Comparison of ENCODE assay signal across 8 cellular contexts in the genomic region with DNA sequence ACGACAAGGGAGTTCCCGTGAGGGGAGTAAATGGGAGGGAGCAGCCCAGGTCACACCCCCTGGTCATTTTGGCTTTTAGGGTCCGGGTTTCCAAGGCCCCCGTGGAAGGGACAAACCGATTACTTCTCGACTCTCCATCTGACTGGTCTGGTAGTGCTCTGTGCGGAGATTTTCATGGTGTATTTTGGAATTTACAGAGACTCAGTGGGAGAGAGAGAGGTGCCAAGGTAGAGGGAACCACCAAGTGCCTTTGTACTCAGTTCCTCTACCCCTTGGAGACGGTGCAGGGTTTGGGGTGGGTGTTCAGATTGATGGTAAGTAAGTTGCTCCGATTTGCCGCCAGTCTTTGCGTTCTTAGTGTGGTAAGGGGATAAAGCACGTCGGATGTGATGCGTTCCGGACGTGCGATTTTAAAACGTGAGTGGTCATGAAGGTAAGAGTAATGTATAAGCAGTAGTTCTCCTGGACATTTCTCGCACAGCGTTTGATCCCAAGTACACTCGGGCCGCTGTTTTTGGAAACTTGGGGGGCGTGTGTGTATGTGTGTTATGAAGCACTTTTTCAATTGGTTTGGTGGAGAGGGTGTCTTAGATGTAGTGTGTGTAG. TPM values are rescaled to one million over a fixed set of nuclear protein-coding genes. Genes with fewer than 3 reads are reported as not detected.
DNase-seq lines count a peak whose midpoint lies in the region; ATAC-seq and TF ChIP-seq lines count a peak whose summit lies in the region.

No MANE protein-coding gene starts in this region.

- peak; percentile 1 for ATAC-seq in CD8-positive, alpha-beta T cell
- ATAC-seq in GM21515 (IDR thresholded peaks at IDR 0.05; ENCODE audit: unreplicated experiment): peak; percentile 24

- intact Hi-C loops in CD8-positive, alpha-beta T cell (cut with DNase I, micrococcal nuclease): loop anchor here (1.0 to 10.0 kb wide), 16 partner anchors 89 to 1625 kb away; a partner anchor contains a TSS

- no peak for TF ChIP-seq CTCF in CD8-positive, alpha-beta T cell (IDR thresholded peaks at IDR 0.05)
- no peak for TF ChIP-seq CTCF in mesothelial cell of epicardium (IDR thresholded peaks at IDR 0.05; ENCODE audit: unreplicated experiment)

- DNase-seq in CD8-positive, alpha-beta T cell: peak in 5 of 7 experiments; percentile 9 to 65 (median 29)
- peak; percentile 3 to 13 for DNase-seq in activated CD4-positive, alpha-beta T cell treated with anti-CD3 and anti-CD28 coated beads for 24 hours (ENCODE audit: low read depth in 2 of 2)
- DNase-seq in mesothelial cell of epicardium (ENCODE audit: low spot score in 2 of 2, unreplicated experiment in 2 of 2) (no peak), hippocampal formation (lab: John Stamatoyannopoulos, UW) (no peak)
- DNase-seq in stimulated activated naive CD4-positive, alpha-beta T cell (lab: John Stamatoyannopoulos, UW): peak in 5 of 6 experiments; percentile 20 to 79 (median 42)

- peak overlapping the region; percentile 74 for H3K4me3 ChIP-seq in CD8-positive, alpha-beta T cell (ENCODE audit: low read depth, low read length)
- peak overlapping the region; percentile 86 for H3K4me3 ChIP-seq in ectodermal cell (ENCODE audit: insufficient read depth, low read depth, low read length)

- peak overlapping the region; percentile 99 for H3K4me3 Mint-ChIP-seq in CD8-positive, alpha-beta T cell
- peak overlapping the region; percentile 89 for H3K4me3 Mint-ChIP-seq in mesothelial cell of epicardium

- no peaks in the 10 kb centered on the region for H3K9me3 Mint-ChIP-seq in CD8-positive, alpha-beta T cell
- H3K9me3 Mint-ChIP-seq in mesothelial cell of epicardium: no peaks in the 10 kb centered on the region

- POLR2A ChIA-PET in CD8-positive, alpha-beta T cell (lab: Charles Lee): interaction anchor here (0.7 to 1.5 kb wide), 4 partner anchors 9 to 186 kb away, joined by 3 to 7 read pairs (median 3); no protein-coding TSS in a partner anchor

- H3K4me1 ChIP-seq in CD8-positive, alpha-beta T cell (ENCODE audit: insufficient read depth, low read length): peaks cover 35% of the 10 kb centered on the region
- H3K4me1 ChIP-seq in ectodermal cell (ENCODE audit: control insufficient read depth, insufficient read depth, low read length): peaks cover 6% of the 10 kb centered on the region

- peaks cover 16% of the 10 kb centered on the region for H3K36me3 Mint-ChIP-seq in CD8-positive, alpha-beta T cell
- H3K36me3 Mint-ChIP-seq in mesothelial cell of epicardium: no peaks in the 10 kb centered on the region

- CTCF ChIA-PET in CD8-positive, alpha-beta T cell (lab: Charles Lee): no interaction called here

- peaks cover 53% of the 10 kb centered on the region for H3K4me1 Mint-ChIP-seq in CD8-positive, alpha-beta T cell (ENCODE audit: low read depth)
- H3K4me1 Mint-ChIP-seq in mesothelial cell of epicardium: peaks cover 47% of the 10 kb centered on the region

- no peaks in the 10 kb centered on the region for H3K9me3 ChIP-seq in CD8-positive, alpha-beta T cell (ENCODE audit: low read length)
- no peaks in the 10 kb centered on the region for H3K9me3 ChIP-seq in KOPT-K1 (ENCODE audit: insufficient read depth, low read length, poor library complexity, severe bottlenecking)
- no peaks in the 10 kb centered on the region for H3K9me3 ChIP-seq in ectodermal cell (ENCODE audit: control insufficient read depth, low read length)

- H3K27ac Mint-ChIP-seq in CD8-positive, alpha-beta T cell: peak overlapping the region; percentile 100
- H3K27ac Mint-ChIP-seq in mesothelial cell of epicardium: peak overlapping the region; percentile 96

- H3K27ac ChIP-seq in CD8-positive, alpha-beta T cell (ENCODE audit: low read depth, low read length): peak overlapping the region; percentile 93
- H3K27ac ChIP-seq in KOPT-K1 (ENCODE audit: low read depth, low read length, poor library complexity, severe bottlenecking): peak overlapping the region; percentile 80
- peak overlapping the region; percentile 97 for H3K27ac ChIP-seq in ectodermal cell (ENCODE audit: insufficient read depth, low read depth, low read length, poor library complexity, severe bottlenecking)

- WGBS in ectodermal cell, 2 experiments: 0% methylated on average over 23 of the region's 23 CpGs

- no peaks in the 10 kb centered on the region for H3K36me3 ChIP-seq in CD8-positive, alpha-beta T cell (ENCODE audit: insufficient read depth, low read length)
- H3K36me3 ChIP-seq in KOPT-K1 (ENCODE audit: insufficient read depth, low read length) (no peaks in the 10 kb centered on the region), ectodermal cell (ENCODE audit: control insufficient read depth, insufficient read depth, low read length) (no peaks in the 10 kb centered on the region)

- H3K27me3 ChIP-seq in CD8-positive, alpha-beta T cell (ENCODE audit: insufficient read depth, low read length): no peaks in the 10 kb centered on the region
- H3K27me3 ChIP-seq in ectodermal cell (ENCODE audit: control insufficient read depth, insufficient read depth, low read length, poor library complexity, severe bottlenecking): peaks cover 11% of the 10 kb centered on the region

- H3K27me3 Mint-ChIP-seq in CD8-positive, alpha-beta T cell (ENCODE audit: low read depth): no peaks in the 10 kb centered on the region
- no peaks in the 10 kb centered on the region for H3K27me3 Mint-ChIP-seq in mesothelial cell of epicardium (ENCODE audit: low read depth)

RNA-seq across cellular contexts. Expression of a gene that starts 0.7 kb away (rescaled TPM):
- total RNA-seq in CD8-positive, alpha-beta T cell: 100 to 1,000 TPM; 106 to 107 TPM
- polyA plus RNA-seq in ectodermal cell (2013, experiment 1 of 4): 51.0 TPM
- 67.2 TPM for polyA plus RNA-seq in ectodermal cell (2013, experiment 2 of 4)
- polyA plus RNA-seq in ectodermal cell (2013, experiment 3 of 4): 48.9 TPM
- polyA plus RNA-seq in ectodermal cell (2013, experiment 4 of 4): 54.7 TPM
- total RNA-seq in mesothelial cell of epicardium: 119 to 122 TPM (median 120 TPM) in 3 replicates

Comparison
In these comparisons a context has a peak if more than half of its experiments do, and no peak if none do; other contexts are left out.
1. DNase-seq: peak in CD8-positive, alpha-beta T cell (5 of 7), activated CD4-positive, alpha-beta T cell treated with anti-CD3 and anti-CD28 coated beads for 24 hours (2 of 2) and stimulated activated naive CD4-positive, alpha-beta T cell (5 of 6); none in mesothelial cell of epicardium (0 of 2) and hippocampal formation (0 of 2).
2. Peak in every context shown above with its lines, with median percentiles within 50 percentile points of each other: H3K27ac ChIP-seq.